ENCODE assay signal across 27 cellular contexts in the genomic region with DNA sequence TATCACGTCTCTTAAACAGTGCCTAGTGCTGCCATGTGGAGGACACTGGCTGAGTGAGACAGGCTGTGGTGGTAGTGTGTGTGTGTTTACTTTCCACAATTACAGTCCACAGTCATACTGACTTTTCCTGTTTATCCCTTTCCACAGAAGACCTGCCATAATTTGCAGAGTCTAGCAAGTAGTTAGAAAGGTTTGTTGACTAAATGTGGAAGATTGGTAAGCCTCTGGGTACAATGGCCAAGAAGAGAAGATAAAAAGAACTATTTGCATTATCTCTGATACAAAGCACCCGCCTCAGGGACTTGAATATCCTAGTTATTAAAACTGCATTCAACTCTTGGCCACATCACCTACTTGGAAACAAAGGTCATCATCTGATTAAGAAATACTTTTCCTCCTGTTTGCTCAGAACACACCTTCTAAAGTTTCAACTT.
A peak's percentile ranks its signal among the peaks of the same experiment; 100 is the strongest.
DNase-seq lines count a peak whose midpoint lies in the region; ATAC-seq and TF ChIP-seq lines count a peak whose summit lies in the region.
"Had no signal": no experiment of that assay in that cellular context is flagged by ENCODE, and none has a peak within 500 bp of the region (broad histone marks: within the 10 kb centered on the region; RNA-seq: fewer than 3 reads in every experiment).

No MANE protein-coding gene starts in this region.

- H3K27me3 ChIP-seq in breast epithelium = no peaks in the 10 kb centered on the region
- H3K27me3 ChIP-seq in Peyer's patch = no peaks in the 10 kb centered on the region
- H3K27me3 ChIP-seq: esophagus muscularis mucosa, upper lobe of left lung had no signal

- peak; percentile 81 for ATAC-seq in mucosa of descending colon
- ATAC-seq: GM12878; natural killer cell; stimulated activated naive CD8-positive, alpha-beta T cell treated with anti-CD3 and anti-CD28 coated beads, Interleukin-15, Interleukin-2, amounts not matched to agents 100 U/mL and 50 U/mL, for 24 hours had no signal

- TF ChIP-seq CTCF in Calu3 (IDR thresholded peaks at IDR 0.05; ENCODE audit: unreplicated experiment) = no peak
- TF ChIP-seq CTCF in breast epithelium (IDR thresholded peaks at IDR 0.05) = no peak
- no peak for TF ChIP-seq CTCF in mucosa of descending colon (IDR thresholded peaks at IDR 0.05)
- peak in 2 of 6 experiments; percentile 16 to 35 for TF ChIP-seq CTCF in Peyer's patch (IDR thresholded peaks at IDR 0.05)

- peaks cover 28% of the 10 kb centered on the region for H3K4me1 Mint-ChIP-seq in Calu3 (ENCODE audit: low read depth, unreplicated experiment)
- H3K4me1 Mint-ChIP-seq: activated B cell treated with CpG ODN at 0.5 μM for 24 hours, natural killer cell had no signal

- DNase-seq in Calu3 = peak; percentile 8
- peak; percentile 32 for DNase-seq in LoVo (ENCODE audit: low spot score)
- DNase-seq in breast epithelium (ENCODE audit: low spot score in 2 of 2) = no peak
- no peak for DNase-seq in mucosa of descending colon
- DNase-seq in HUDEP-2 (lab: John Stamatoyannopoulos, UW; ENCODE audit: unreplicated experiment in 76 of 76) = no peak
- DNase-seq in NCI-H2196 (lab: John Stamatoyannopoulos, UW; ENCODE audit: unreplicated experiment) = no peak
- DNase-seq in Peyer's patch = no peak
- DNase-seq in Kasumi-1 (lab: John Stamatoyannopoulos, UW) = no peak
- DNase-seq: activated B cell treated with CpG ODN at 0.5 μM for 24 hours; activated CD4-positive, alpha-beta T cell treated with anti-CD3 and anti-CD28 coated beads, Interleukin-2, amount 50 U/mL, for 48 hours; activated naive CD4-positive, alpha-beta T cell treated with Interleukin-2 at 50 U/mL for 16 hours; activated T-cell treated with anti-CD3 and anti-CD28 coated beads for 4 hours; amygdala; CD4-positive, alpha-beta T cell; central memory CD4-positive, alpha-beta T cell; DMS79; GOT3; natural killer cell; NCI-H2171; NCI-H82; stimulated activated naive CD8-positive, alpha-beta T cell treated with anti-CD3 and anti-CD28 coated beads, Interleukin-15, Interleukin-2, amounts not matched to agents 100 U/mL and 50 U/mL, for 24 hours; upper lobe of left lung had no signal

- no peak overlapping the region for H3K4me3 Mint-ChIP-seq in Calu3 (ENCODE audit: low read depth, unreplicated experiment)
- H3K4me3 Mint-ChIP-seq: activated B cell treated with CpG ODN at 0.5 μM for 24 hours; CD4-positive, alpha-beta T cell; natural killer cell; T-helper 2 cell treated with Interferon-gamma antibody and Interleukin-4, amounts not matched to agents 5 μg/mL and 100 μg/mL, for 36 hours had no signal

- no peaks in the 10 kb centered on the region for H3K4me1 ChIP-seq in breast epithelium
- peaks cover 14% of the 10 kb centered on the region for H3K4me1 ChIP-seq in mucosa of descending colon (ENCODE audit: low read depth)
- H3K4me1 ChIP-seq in Peyer's patch = peaks cover 0 to 4% (median 1%) of the 10 kb centered on the region in 4 donors
- H3K4me1 ChIP-seq: esophagus muscularis mucosa had no signal

- CTCF ChIA-PET in Calu3 (lab: Charles Lee) = no interaction called here

- H3K27ac Mint-ChIP-seq in Calu3 (ENCODE audit: unreplicated experiment) = peak overlapping the region; percentile 64
- H3K27ac Mint-ChIP-seq: activated B cell treated with CpG ODN at 0.5 μM for 24 hours; CD4-positive, alpha-beta T cell; natural killer cell; T-helper 2 cell treated with Interferon-gamma antibody and Interleukin-4, amounts not matched to agents 5 μg/mL and 100 μg/mL, for 36 hours had no signal

- TF ChIP-seq POLR2A in breast epithelium (IDR thresholded peaks at IDR 0.05) (no peak), Peyer's patch (IDR thresholded peaks at IDR 0.05) (no peak)

- intact Hi-C loops in Calu3 (cut with micrococcal nuclease; ENCODE audit: unreplicated experiment) = no loop called here
- intact Hi-C loops in breast epithelium (cut with DNase I; ENCODE audit: low total_unique reads) = no loop called here
- intact Hi-C loops in mucosa of descending colon (cut with DNase I, micrococcal nuclease) = no loop called here

- H3K4me3 ChIP-seq in breast epithelium = no peak overlapping the region
- no peak overlapping the region for H3K4me3 ChIP-seq in mucosa of descending colon
- H3K4me3 ChIP-seq in Peyer's patch = no peak overlapping the region
- H3K4me3 ChIP-seq: esophagus muscularis mucosa, GM12878, SK-N-MC, skin epidermis, upper lobe of left lung had no signal

- H3K27ac ChIP-seq in breast epithelium (peak overlapping the region; percentile 56 to 78), Peyer's patch (peak overlapping the region in 2 of 4 donors; percentile 14 to 75)
- H3K27ac ChIP-seq: esophagus muscularis mucosa, SK-N-MC, upper lobe of left lung had no signal

- BruUV-seq in Calu3 (replicated peaks; lab: Mats Ljungman, UMichigan) = no TSS peak

- H3K9me3 Mint-ChIP-seq in Calu3 (ENCODE audit: low read depth, unreplicated experiment) = no peaks in the 10 kb centered on the region
- H3K9me3 Mint-ChIP-seq: CD4-positive, alpha-beta T cell; natural killer cell; T-helper 2 cell treated with Interferon-gamma antibody and Interleukin-4, amounts not matched to agents 5 μg/mL and 100 μg/mL, for 36 hours had no signal

- H3K9me3 ChIP-seq in breast epithelium (no peaks in the 10 kb centered on the region), mucosa of descending colon (no peaks in the 10 kb centered on the region), Peyer's patch (no peaks in the 10 kb centered on the region)
- H3K9me3 ChIP-seq: esophagus muscularis mucosa, upper lobe of left lung had no signal

- H3K36me3 ChIP-seq in breast epithelium = no peaks in the 10 kb centered on the region
- H3K36me3 ChIP-seq in mucosa of descending colon (ENCODE audit: low read depth) = no peaks in the 10 kb centered on the region
- H3K36me3 ChIP-seq in Peyer's patch = no peaks in the 10 kb centered on the region
- H3K36me3 ChIP-seq: esophagus muscularis mucosa, upper lobe of left lung had no signal

- no peaks in the 10 kb centered on the region for H3K27me3 Mint-ChIP-seq in Calu3 (ENCODE audit: unreplicated experiment)
- H3K27me3 Mint-ChIP-seq: activated B cell treated with CpG ODN at 0.5 μM for 24 hours; CD4-positive, alpha-beta T cell had no signal

- H3K36me3 Mint-ChIP-seq in Calu3 (ENCODE audit: insufficient read depth, unreplicated experiment) = no peaks in the 10 kb centered on the region
- H3K36me3 Mint-ChIP-seq: natural killer cell had no signal

Comparison
In these comparisons a context has a peak if more than half of its experiments do, and no peak if none do; other contexts are left out.
1. DNase-seq: peak in Calu3 (single experiment) and LoVo (single experiment); none in breast epithelium (0 of 2), mucosa of descending colon (0 of 3), HUDEP-2 (0 of 76), NCI-H2196 (single experiment), Peyer's patch (0 of 3) and Kasumi-1 (0 of 2).